In genomic region chr19:30662211-30662861, GRCh38 we compare ENCODE assay signal across 14 cellular contexts.
A peak's percentile ranks its signal among the peaks of the same experiment; 100 is the strongest.
DNase-seq lines count a peak whose midpoint lies in the region; ATAC-seq, FAIRE-seq and TF ChIP-seq lines count a peak whose summit lies in the region.
"Had no signal": no experiment of that assay in that cellular context is flagged by ENCODE, and none has a peak within 500 bp of the region (broad histone marks: within the 10 kb centered on the region; RNA-seq: fewer than 3 reads in every experiment).

No MANE protein-coding gene starts in this region.

- POLR2A ChIA-PET in endothelial cell of umbilical vein (lab: Charles Lee): no interaction called here

- H3K27ac ChIP-seq in endothelial cell of umbilical vein (ENCODE audit: insufficient read depth, low read depth, low read length) (no peak overlapping the region), sigmoid colon (peak overlapping the region in 2 of 4 donors; percentile 23 to 37), left lung (no peak overlapping the region)

- no peak for ATAC-seq in left lung

- H3K4me1 ChIP-seq in endothelial cell of umbilical vein (ENCODE audit: control insufficient read depth, extremely low read depth, insufficient read depth, low read length) (no peaks in the 10 kb centered on the region), sigmoid colon (peaks cover 0 to 8% (median 0%) of the 10 kb centered on the region in 4 donors), left lung (no peaks in the 10 kb centered on the region)

- no peak for TF ChIP-seq EP300 in sigmoid colon (IDR thresholded peaks at IDR 0.05)

- no TSS peak for BruUV-seq in endothelial cell of umbilical vein (replicated peaks; lab: Mats Ljungman, UMichigan)

- CTCF ChIA-PET in endothelial cell of umbilical vein (lab: Charles Lee): interaction anchor here (0.8 to 1.6 kb wide), 2 partner anchors 20 to 932 kb away, joined by 5 to 6 read pairs; no protein-coding TSS in a partner anchor

- intact Hi-C loops in endothelial cell of umbilical vein (cut with micrococcal nuclease) (no loop called here), sigmoid colon (cut with DNase I) (no loop called here), left lung (cut with DNase I) (no loop called here)

- H3K36me3 ChIP-seq in endothelial cell of umbilical vein (ENCODE audit: control insufficient read depth in 2 of 2, extremely low read depth in 1 of 2, insufficient read depth in 2 of 2, low read length in 2 of 2): no peaks in the 10 kb centered on the region
- no peaks in the 10 kb centered on the region for H3K36me3 ChIP-seq in sigmoid colon
- no peaks in the 10 kb centered on the region for H3K36me3 ChIP-seq in left lung

- H3K9me3 ChIP-seq in endothelial cell of umbilical vein (replicated peaks; ENCODE audit: control insufficient read depth, insufficient read depth, low read length): no peaks in the 10 kb centered on the region
- no peaks in the 10 kb centered on the region for H3K9me3 ChIP-seq in sigmoid colon
- H3K9me3 ChIP-seq in left lung: no peaks in the 10 kb centered on the region

- DNase-seq in COLO829 (ENCODE audit: low spot score) (peak; percentile 50), NCI-H82 treated with DMSO at 0.1 percent for 48 hours (lab: John Stamatoyannopoulos, UW; ENCODE audit: unreplicated experiment) (peak; percentile 75), endothelial cell of umbilical vein (ENCODE audit: low read depth, low spot score) (no peak), pons (ENCODE audit: low spot score) (peak; percentile 34), sigmoid colon (no peak), NCI-H187 treated with DMSO at 0.1 percent for 48 hours (lab: John Stamatoyannopoulos, UW) (no peak), NCI-H2081 treated with DMSO at 0.1 percent for 48 hours (lab: John Stamatoyannopoulos, UW) (no peak), left lung (no peak)
- DNase-seq: activated CD4-positive, alpha-beta T cell treated with anti-CD3 and anti-CD28 coated beads for 4 hours; NCI-H1092 treated with DMSO at 0.1 percent for 48 hours; NCI-H526 treated with DMSO at 0.1 percent for 48 hours; nephron progenitor cell; stimulated activated CD4-positive, alpha-beta T cell treated with anti-CD3 and anti-CD28 coated beads, Interleukin-15, amount 100 ng/mL, for 24 hours; SW 1271 had no signal

- no peak for FAIRE-seq in endothelial cell of umbilical vein (lab: Jason Lieb, UNC)

- no peak for TF ChIP-seq POLR2A in endothelial cell of umbilical vein (IDR thresholded peaks at IDR 0.05; ENCODE audit: low read depth, low read length)
- TF ChIP-seq POLR2A in sigmoid colon (IDR thresholded peaks at IDR 0.05): no peak

- WGBS in sigmoid colon, 2 donors: 36 to 46% methylated on average over 10 of the region's 10 CpGs

- TF ChIP-seq CTCF in endothelial cell of umbilical vein (IDR thresholded peaks at IDR 0.05; ENCODE audit: extremely low read depth in 1 of 2, insufficient read depth in 1 of 2, low read depth in 1 of 2, low read length in 2 of 2) (no peak), sigmoid colon (IDR thresholded peaks at IDR 0.05) (no peak), left lung (IDR thresholded peaks at IDR 0.05) (no peak)

- dilution Hi-C loops in endothelial cell of umbilical vein (cut with MboI; ENCODE audit: extremely low pct_ligation_motif_present, low sequenced_read_pairs): no loop called here

- peak overlapping the region; percentile 14 for H3K4me2 ChIP-seq in endothelial cell of umbilical vein (ENCODE audit: insufficient read depth, low read length)

- no peaks in the 10 kb centered on the region for H3K79me2 ChIP-seq in endothelial cell of umbilical vein (ENCODE audit: control insufficient read depth, insufficient read depth, low read length)

- H3K9ac ChIP-seq in endothelial cell of umbilical vein (replicated peaks; ENCODE audit: extremely low read depth, insufficient read depth, low read length): no peak overlapping the region

- no peaks in the 10 kb centered on the region for H4K20me1 ChIP-seq in endothelial cell of umbilical vein (replicated peaks; ENCODE audit: control insufficient read depth, extremely low read depth, insufficient read depth, low read length)

- no peaks in the 10 kb centered on the region for H3K9me1 ChIP-seq in endothelial cell of umbilical vein (replicated peaks; ENCODE audit: control insufficient read depth, extremely low read depth, insufficient read depth, low read length)

- H3K27me3 ChIP-seq in endothelial cell of umbilical vein (ENCODE audit: control insufficient read depth in 2 of 2, insufficient read depth in 2 of 2, low read length in 2 of 2) (no peaks in the 10 kb centered on the region), sigmoid colon (peaks cover 0 to 8% (median 4%) of the 10 kb centered on the region in 3 donors), left lung (peaks cover 0 to 40% of the 10 kb centered on the region in 2 donors)

- H2AFZ ChIP-seq in endothelial cell of umbilical vein (ENCODE audit: low read depth, low read length): no peak overlapping the region

- no peak overlapping the region for H3K4me3 ChIP-seq in endothelial cell of umbilical vein (replicated peaks in 1 of 3; ENCODE audit: insufficient read depth in 1 of 3, low read depth in 1 of 3, low read length in 3 of 3)
- no peak overlapping the region for H3K4me3 ChIP-seq in sigmoid colon
- no peak overlapping the region for H3K4me3 ChIP-seq in left lung

TF ChIP-seq in endothelial cell of umbilical vein, 7 proteins besides CTCF, POLR2A, EP300 and RAD21:
- TF ChIP-seq FOS (IDR thresholded peaks at IDR 0.05; ENCODE audit: borderline replicate concordance, insufficient read depth, low read length): no peak
- TF ChIP-seq EZH2 (IDR thresholded peaks at IDR 0.05; ENCODE audit: borderline replicate concordance, low read depth, low read length, severe bottlenecking): no peak
- TF ChIP-seq MYC (IDR thresholded peaks at IDR 0.05; ENCODE audit: low read depth, low read length): no peak
- TF ChIP-seq MAX (IDR thresholded peaks at IDR 0.05; ENCODE audit: insufficient read depth, insufficient read length): no peak
- TF ChIP-seq POLR2AphosphoS5 (IDR thresholded peaks at IDR 0.05; ENCODE audit: insufficient read depth, low read depth, low read length): no peak
- TF ChIP-seq JUN (IDR thresholded peaks at IDR 0.05; ENCODE audit: borderline replicate concordance, insufficient read depth, insufficient read length, low read depth): no peak
- TF ChIP-seq GATA2 (IDR thresholded peaks at IDR 0.05; ENCODE audit: insufficient read depth, insufficient read length, low read depth, low read length): no peak

Comparison
In these comparisons a context has a peak if more than half of its experiments do, and no peak if none do; other contexts are left out.
1. DNase-seq: peak in COLO829 (single experiment), NCI-H82 treated with DMSO at 0.1 percent for 48 hours (single experiment) and pons (single experiment); none in endothelial cell of umbilical vein (single experiment), sigmoid colon (single experiment), NCI-H187 treated with DMSO at 0.1 percent for 48 hours (single experiment), NCI-H2081 treated with DMSO at 0.1 percent for 48 hours (single experiment) and left lung (0 of 2).